ENCODE assay signal across 36 cellular contexts in the genomic region with DNA sequence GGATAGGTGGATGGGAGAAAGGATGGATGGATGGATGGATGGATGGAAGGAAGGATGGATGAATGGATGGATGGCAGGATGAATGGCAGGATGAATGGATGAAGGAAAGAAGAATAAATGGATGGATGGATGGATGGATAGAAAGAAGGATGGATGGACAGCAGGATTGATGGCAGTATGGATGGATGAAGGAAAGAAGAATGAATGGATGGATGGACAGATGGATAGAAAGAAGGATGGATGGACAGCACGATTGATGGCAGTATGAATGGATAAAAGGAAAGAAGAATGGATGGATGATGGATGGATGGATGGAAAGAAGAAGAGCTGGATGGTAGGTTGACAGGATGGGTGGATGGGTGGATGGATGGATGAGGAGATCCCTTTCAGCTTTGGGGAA.
"Had no signal": no experiment of that assay in that cellular context is flagged by ENCODE, and none has a peak within 500 bp of the region (broad histone marks: within the 10 kb centered on the region; RNA-seq: fewer than 3 reads in every experiment).

No MANE protein-coding gene starts in this region.

- DNase-seq: activated B cell treated with CpG ODN at 0.5 μM for 24 hours; activated CD4-positive, alpha-beta memory T cell treated with anti-CD3 and anti-CD28 coated beads for 36 hours; activated CD4-positive, alpha-beta T cell treated with anti-CD3 and anti-CD28 coated beads for 4 hours; activated CD4-positive, alpha-beta T cell treated with anti-CD3 and anti-CD28 coated beads, Interleukin-2, amount 10 ng/mL, durations not matched to agents 24 days and 14 days; activated CD4-positive, alpha-beta T cell treated with anti-CD3 and anti-CD28 coated beads, Interleukin-2, amount 50 U/mL, for 1 hour; activated CD4-positive, alpha-beta T cell treated with anti-CD3 and anti-CD28 coated beads, Interleukin-2, amount 50 U/mL, for 4 hours; activated CD4-positive, CD25-positive, alpha-beta regulatory T cell treated with anti-CD3 and anti-CD28 coated beads, Interleukin-2, amount 50 U/mL, for 72 hours; activated CD8-positive, alpha-beta memory T cell treated with anti-CD3 and anti-CD28 coated beads, Interleukin-2, amount 50 U/mL, for 4 hours; activated CD8-positive, alpha-beta T cell treated with anti-CD3 and anti-CD28 coated beads for 36 hours; activated effector memory CD4-positive, alpha-beta T cell treated with anti-CD3 and anti-CD28 coated beads, Interleukin-2, amount 50 U/mL, for 16 hours; activated gamma-delta T cell treated with Interleukin-2 at 50 U/mL for 16 hours; activated naive CD4-positive, alpha-beta T cell; activated naive CD4-positive, alpha-beta T cell treated with anti-CD3 and anti-CD28 coated beads for 36 hours; activated naive CD4-positive, alpha-beta T cell treated with anti-CD3 and anti-CD28 coated beads, Interleukin-2, amount 50 U/mL, for 16 hours; activated naive CD8-positive, alpha-beta T cell treated with anti-CD3 and anti-CD28 coated beads for 36 hours; activated T-cell treated with anti-CD3 and anti-CD28 coated beads for 4 hours; activated T-cell treated with anti-CD3 and anti-CD28 coated beads, Interleukin-2, amount 50 U/mL, for 1 hour; activated T-cell treated with anti-CD3 and anti-CD28 coated beads, Interleukin-2, amount 50 U/mL, for 4 hours; activated T-cell treated with anti-CD3 and anti-CD28 coated beads, Interleukin-2, amount 50 U/mL, for 72 hours; adrenal gland; amniotic stem cell; aorta; body of pancreas; brain microvascular endothelial cell; caudate nucleus; cerebellar nuclear complex; T-helper 1 cell; T-helper 2 cell; T-helper 9 cell had no signal

- H3K36me3 ChIP-seq: adrenal gland, brain microvascular endothelial cell, breast epithelium, cardiac muscle cell had no signal

- H3K27ac ChIP-seq: adrenal gland, body of pancreas, brain microvascular endothelial cell, breast epithelium, cardiac muscle cell, VCaP had no signal

- H3K27me3 ChIP-seq: adrenal gland, brain microvascular endothelial cell, breast epithelium, cardiac muscle cell had no signal

- H3K4me1 ChIP-seq: adrenal gland, body of pancreas, breast epithelium had no signal

- H3K9me3 ChIP-seq: adrenal gland, body of pancreas, breast epithelium had no signal

- FAIRE-seq: astrocyte, TTC549 had no signal

- ATAC-seq: activated CD8-positive, alpha-beta T cell treated with anti-CD3 and anti-CD28 coated beads for 36 hours; activated naive CD4-positive, alpha-beta T cell treated with anti-CD3 and anti-CD28 coated beads, Interleukin-2, amount 50 U/mL, for 72 hours; activated T-cell treated with anti-CD3 and anti-CD28 coated beads, Interleukin-2, amount 50 U/mL, for 4 hours; activated T-cell treated with anti-CD3 and anti-CD28 coated beads, Interleukin-2, amount 50 U/mL, for 72 hours; activated T-helper 17 cell treated with anti-CD3 and anti-CD28 coated beads, Interleukin-2, amount 50 U/mL, for 72 hours; body of pancreas had no signal

- H3K4me3 ChIP-seq: adrenal gland, body of pancreas, breast epithelium, cardiac muscle cell had no signal
